ENCODE assay signal across 10 cellular contexts in genomic region chr11:35337136-35337918, GRCh38.
DNase-seq lines count a peak whose midpoint lies in the region; ATAC-seq, FAIRE-seq and TF ChIP-seq lines count a peak whose summit lies in the region.
"Had no signal": no experiment of that assay in that cellular context is flagged by ENCODE, and none has a peak within 500 bp of the region (broad histone marks: within the 10 kb centered on the region; RNA-seq: fewer than 3 reads in every experiment).

No MANE protein-coding gene starts in this region.

- H3K9me3 ChIP-seq in small intestine (ENCODE audit: control insufficient read depth, low read depth): no peaks in the 10 kb centered on the region

- intact Hi-C loops in activated CD4-positive, alpha-beta T cell treated with anti-CD3 and anti-CD28 coated beads, Interleukin-2, amount 10 ng/mL, durations not matched to agents 24 days and 14 days (cut with micrococcal nuclease): loop anchor here (1.0 to 10.0 kb wide), 3 partner anchors 44 to 1603 kb away; partner anchors contain the start of gene CD59

- H3K27ac ChIP-seq in small intestine (ENCODE audit: low read depth in 1 of 2, low read length in 1 of 2): no peak overlapping the region

- H3K27ac Mint-ChIP-seq in activated CD4-positive, alpha-beta T cell treated with anti-CD3 and anti-CD28 coated beads, Interleukin-2, amount 10 ng/mL, durations not matched to agents 24 days and 14 days: peak overlapping the region; percentile 45
- H3K27ac Mint-ChIP-seq in stimulated activated naive B cell treated with anti-CD40 and anti-IgM and Interleukin-4, amounts not matched to agents 10 μg/mL and 1 μg/mL and 100 μg/mL, for 72 hours: no peak overlapping the region
- H3K27ac Mint-ChIP-seq: activated CD4-positive, alpha-beta T cell treated with anti-CD3 and anti-CD28 coated beads, Interleukin-2, amount 10 ng/mL, durations not matched to agents 7 days and 5 days; immature natural killer cell had no signal

- H3K27me3 Mint-ChIP-seq in activated CD4-positive, alpha-beta T cell treated with anti-CD3 and anti-CD28 coated beads, Interleukin-2, amount 10 ng/mL, durations not matched to agents 24 days and 14 days: peaks cover 3% of the 10 kb centered on the region
- H3K27me3 Mint-ChIP-seq in stimulated activated naive B cell treated with anti-CD40 and anti-IgM and Interleukin-4, amounts not matched to agents 10 μg/mL and 1 μg/mL and 100 μg/mL, for 72 hours: no peaks in the 10 kb centered on the region
- H3K27me3 Mint-ChIP-seq: activated CD4-positive, alpha-beta T cell treated with anti-CD3 and anti-CD28 coated beads, Interleukin-2, amount 10 ng/mL, durations not matched to agents 7 days and 5 days had no signal

- H3K9me3 Mint-ChIP-seq in activated CD4-positive, alpha-beta T cell treated with anti-CD3 and anti-CD28 coated beads, Interleukin-2, amount 10 ng/mL, durations not matched to agents 24 days and 14 days: peaks cover 23% of the 10 kb centered on the region
- peaks cover 0 to 3% of the 10 kb centered on the region in 2 donors for H3K9me3 Mint-ChIP-seq in stimulated activated naive B cell treated with anti-CD40 and anti-IgM and Interleukin-4, amounts not matched to agents 10 μg/mL and 1 μg/mL and 100 μg/mL, for 72 hours
- H3K9me3 Mint-ChIP-seq: immature natural killer cell had no signal

- H3K36me3 Mint-ChIP-seq in activated CD4-positive, alpha-beta T cell treated with anti-CD3 and anti-CD28 coated beads, Interleukin-2, amount 10 ng/mL, durations not matched to agents 24 days and 14 days (ENCODE audit: low read depth): peaks cover 8% of the 10 kb centered on the region
- peaks cover 0 to 2% of the 10 kb centered on the region in 2 donors for H3K36me3 Mint-ChIP-seq in stimulated activated naive B cell treated with anti-CD40 and anti-IgM and Interleukin-4, amounts not matched to agents 10 μg/mL and 1 μg/mL and 100 μg/mL, for 72 hours
- H3K36me3 Mint-ChIP-seq: immature natural killer cell had no signal

- 45 to 66% (median 52%) methylated on average over 3 of the region's 3 CpGs for WGBS in small intestine, 3 donors

- TF ChIP-seq CTCF in fibroblast of pulmonary artery (IDR thresholded peaks at IDR 0.05; ENCODE audit: low read length, missing control alignments): no peak

- peak; percentile 38 to 52 for ATAC-seq in stimulated activated naive B cell treated with anti-CD40 and anti-IgM and Interleukin-4, amounts not matched to agents 10 μg/mL and 1 μg/mL and 100 μg/mL, for 72 hours (replicated peaks)
- no peak for ATAC-seq in HG03354 (IDR thresholded peaks at IDR 0.05; ENCODE audit: poor library complexity, severe bottlenecking, unreplicated experiment)
- no peak for ATAC-seq in GM19023 (IDR thresholded peaks at IDR 0.05; ENCODE audit: unreplicated experiment)

- H3K4me1 Mint-ChIP-seq in activated CD4-positive, alpha-beta T cell treated with anti-CD3 and anti-CD28 coated beads, Interleukin-2, amount 10 ng/mL, durations not matched to agents 24 days and 14 days: peaks cover 32% of the 10 kb centered on the region
- H3K4me1 Mint-ChIP-seq in stimulated activated naive B cell treated with anti-CD40 and anti-IgM and Interleukin-4, amounts not matched to agents 10 μg/mL and 1 μg/mL and 100 μg/mL, for 72 hours: peaks cover 17 to 21% of the 10 kb centered on the region in 2 donors

- DNase-seq in activated CD4-positive, alpha-beta T cell treated with anti-CD3 and anti-CD28 coated beads, Interleukin-2, amount 10 ng/mL, durations not matched to agents 24 days and 14 days: no peak
- no peak for DNase-seq in activated CD4-positive, alpha-beta T cell treated with anti-CD3 and anti-CD28 coated beads, Interleukin-2, amount 50 U/mL, for 1 hour
- DNase-seq in RPMI7951 (ENCODE audit: low read depth): peak; percentile 98
- DNase-seq in fibroblast of pulmonary artery (ENCODE audit: low read depth): peak; percentile 98
- DNase-seq in stimulated activated naive B cell treated with anti-CD40 and anti-IgM and Interleukin-4, amounts not matched to agents 10 μg/mL and 1 μg/mL and 100 μg/mL, for 72 hours: no peak
- no peak for DNase-seq in small intestine
- DNase-seq: activated CD4-positive, alpha-beta T cell treated with anti-CD3 and anti-CD28 coated beads, Interleukin-2, amount 10 ng/mL, durations not matched to agents 7 days and 5 days; immature natural killer cell had no signal

- H3K27me3 ChIP-seq in small intestine (ENCODE audit: control insufficient read depth in 2 of 2, insufficient read depth in 2 of 2, low read length in 2 of 2): no peaks in the 10 kb centered on the region

- no peaks in the 10 kb centered on the region for H3K4me1 ChIP-seq in small intestine (ENCODE audit: control insufficient read depth in 2 of 2, insufficient read depth in 1 of 2, low read depth in 1 of 2, low read length in 1 of 2)

- no peaks in the 10 kb centered on the region for H3K36me3 ChIP-seq in small intestine (ENCODE audit: control insufficient read depth in 2 of 2, insufficient read depth in 2 of 2, low read length in 2 of 2)

- H3K4me3 Mint-ChIP-seq in activated CD4-positive, alpha-beta T cell treated with anti-CD3 and anti-CD28 coated beads, Interleukin-2, amount 10 ng/mL, durations not matched to agents 24 days and 14 days: no peak overlapping the region
- H3K4me3 Mint-ChIP-seq in stimulated activated naive B cell treated with anti-CD40 and anti-IgM and Interleukin-4, amounts not matched to agents 10 μg/mL and 1 μg/mL and 100 μg/mL, for 72 hours: no peak overlapping the region
- H3K4me3 Mint-ChIP-seq: activated CD4-positive, alpha-beta T cell treated with anti-CD3 and anti-CD28 coated beads, Interleukin-2, amount 10 ng/mL, durations not matched to agents 7 days and 5 days; immature natural killer cell had no signal

- H3K4me3 ChIP-seq in fibroblast of pulmonary artery (replicated peaks; ENCODE audit: low read depth, low read length) (no peak overlapping the region), small intestine (ENCODE audit: low read depth in 1 of 2, low read length in 2 of 2) (no peak overlapping the region)

- no peak for FAIRE-seq in small intestine (lab: Jason Lieb, UNC)

Comparison
In these comparisons a context has a peak if more than half of its experiments do, and no peak if none do; other contexts are left out.
1. DNase-seq: peak in RPMI7951 (single experiment) and fibroblast of pulmonary artery (single experiment); none in activated CD4-positive, alpha-beta T cell treated with anti-CD3 and anti-CD28 coated beads, Interleukin-2, amount 10 ng/mL, durations not matched to agents 24 days and 14 days (single experiment), activated CD4-positive, alpha-beta T cell treated with anti-CD3 and anti-CD28 coated beads, Interleukin-2, amount 50 U/mL, for 1 hour (single experiment), stimulated activated naive B cell treated with anti-CD40 and anti-IgM and Interleukin-4, amounts not matched to agents 10 μg/mL and 1 μg/mL and 100 μg/mL, for 72 hours (single experiment) and small intestine (single experiment).
2. ATAC-seq: peak in stimulated activated naive B cell treated with anti-CD40 and anti-IgM and Interleukin-4, amounts not matched to agents 10 μg/mL and 1 μg/mL and 100 μg/mL, for 72 hours (2 of 2); none in HG03354 (single experiment) and GM19023 (single experiment).